ENCODE assay signal across 8 cellular contexts in genomic region chr11:118145285-118146227, GRCh38. TPM values are rescaled to one million over a fixed set of nuclear protein-coding genes. Genes with fewer than 3 reads are reported as not detected.
DNase-seq lines count a peak whose midpoint lies in the region; ATAC-seq and TF ChIP-seq lines count a peak whose summit lies in the region.

No MANE protein-coding gene starts in this region.

- peaks cover 4% of the 10 kb centered on the region for H3K4me1 Mint-ChIP-seq in chondrocyte (ENCODE audit: low read depth)

- TF ChIP-seq CTCF in chondrocyte (IDR thresholded peaks at IDR 0.05) = peak; percentile 99

- peak; percentile 53 to 76 for DNase-seq in NCI-H524 (lab: John Stamatoyannopoulos, UW)
- no peak for DNase-seq in NCI-H524 treated with DMSO at 0.1 percent for 48 hours (lab: John Stamatoyannopoulos, UW)
- DNase-seq in NCI-H345 (lab: John Stamatoyannopoulos, UW) = peak; percentile 90
- peak; percentile 80 to 94 for DNase-seq in activated CD4-positive, alpha-beta T cell treated with anti-CD3 and anti-CD28 coated beads for 24 hours (ENCODE audit: low read depth in 2 of 2)
- no peak for DNase-seq in chondrocyte (ENCODE audit: low spot score)
- DNase-seq in kidney tubule cell (ENCODE audit: low spot score) = peak; percentile 91
- peak; percentile 72 to 88 for DNase-seq in stimulated activated CD4-positive, alpha-beta T cell treated with anti-CD3 and anti-CD28 coated beads, Interleukin-15, amount 100 ng/mL, for 48 hours (ENCODE audit: low read depth in 2 of 2)

- no peaks in the 10 kb centered on the region for H3K9me3 Mint-ChIP-seq in chondrocyte (ENCODE audit: low read depth)

- no peaks in the 10 kb centered on the region for H3K36me3 Mint-ChIP-seq in chondrocyte (ENCODE audit: low read depth)

- ATAC-seq in HG03097 (IDR thresholded peaks at IDR 0.05; ENCODE audit: low FRiP score, unreplicated experiment) = peak; percentile 87

- peak overlapping the region; percentile 69 for H3K4me3 Mint-ChIP-seq in chondrocyte (ENCODE audit: unreplicated experiment)

- no peak overlapping the region for H3K27ac Mint-ChIP-seq in chondrocyte (ENCODE audit: unreplicated experiment)

- peaks cover 55% of the 10 kb centered on the region for H3K27me3 Mint-ChIP-seq in chondrocyte (ENCODE audit: low read depth)

RNA-seq across cellular contexts. Expression of gene SCN4B, which starts 7.1 kb away (rescaled TPM):
- 0.28 to 0.42 TPM in 2 of 3 replicates, not detected in the other for total RNA-seq in chondrocyte

RNA-seq across cellular contexts. Expression of gene SCN2B, which starts 30.9 kb away (rescaled TPM):
- 0.12 to 0.24 TPM (median 0.13 TPM) in 3 replicates for total RNA-seq in chondrocyte

RNA-seq across cellular contexts. Expression of gene SMIM35, which starts 58.8 kb away (rescaled TPM):
- total RNA-seq in chondrocyte = not detected in 3 replicates

Comparison
In these comparisons a context has a peak if more than half of its experiments do, and no peak if none do; other contexts are left out.
1. DNase-seq: peak in NCI-H524 (2 of 2), NCI-H345 (single experiment), activated CD4-positive, alpha-beta T cell treated with anti-CD3 and anti-CD28 coated beads for 24 hours (2 of 2), kidney tubule cell (single experiment) and stimulated activated CD4-positive, alpha-beta T cell treated with anti-CD3 and anti-CD28 coated beads, Interleukin-15, amount 100 ng/mL, for 48 hours (2 of 2); none in NCI-H524 treated with DMSO at 0.1 percent for 48 hours (single experiment) and chondrocyte (single experiment).